In genomic region chr18:74147779-74148542, GRCh38 we compare ENCODE assay signal across 8 cellular contexts. TPM values are rescaled to one million over a fixed set of nuclear protein-coding genes. Genes with fewer than 3 reads are reported as not detected.
DNase-seq lines count a peak whose midpoint lies in the region; ATAC-seq and TF ChIP-seq lines count a peak whose summit lies in the region.

TSS of gene FBXO15 (minus strand) at chr18:74147834. CDS start at chr18:74147785, 49 bp downstream.
TSS of gene TIMM21 (plus strand) at chr18:74148523. CDS start at chr18:74148809, 286 bp downstream.

- peak within 1 kb of the TSS; percentile 84 for H2AFZ ChIP-seq in trophoblast cell (ENCODE audit: insufficient read depth, low read length, poor library complexity)

- peak within 1 kb of the TSS; percentile 46 for H3K14ac ChIP-seq in trophoblast cell (ENCODE audit: low read length)

- H3K9me3 Mint-ChIP-seq in T-cell = no peaks in the 10 kb centered on the region

- H3K4ac ChIP-seq in trophoblast cell (ENCODE audit: low read depth, low read length) = peak within 1 kb of the TSS; percentile 97

- peak within 1 kb of the TSS; percentile 95 to 99 (median 97) for H3K4me3 Mint-ChIP-seq in T-cell

- intact Hi-C loops in heart left ventricle (cut with DNase I) = no loop called here
- intact Hi-C loops in transverse colon (cut with DNase I; ENCODE audit: low total_unique reads) = no loop called here

- peak in 1 of 2 donors; percentile 63 for TF ChIP-seq POLR2A in heart left ventricle (IDR thresholded peaks at IDR 0.05)
- peak; percentile 70 for TF ChIP-seq POLR2A in transverse colon (IDR thresholded peaks at IDR 0.05)

- peak within 1 kb of the TSS; percentile 96 for H3K4me2 ChIP-seq in trophoblast cell (ENCODE audit: low read length)

- 0 to 1% (median 1%) methylated on average over 42 to 58 of the region's 58 CpGs for WGBS in heart left ventricle, 4 donors
- no CpG with 5 or more reads among the region's 58 CpGs for WGBS in trophoblast cell (ENCODE audit: extremely low coverage, insufficient coverage, insufficient read length)
- 0 to 1% methylated on average over 16 to 55 of the region's 58 CpGs for WGBS in transverse colon (ENCODE audit: low coverage in 1 of 2), 2 donors

- no peak for TF ChIP-seq CTCF in GM13977 (IDR thresholded peaks at IDR 0.05; ENCODE audit: extremely low read depth, insufficient read depth, missing control alignments)
- no peak for TF ChIP-seq CTCF in heart left ventricle (IDR thresholded peaks at IDR 0.05)
- no peak for TF ChIP-seq CTCF in transverse colon (IDR thresholded peaks at IDR 0.05)

- DNase-seq in GM13977 (ENCODE audit: low spot score) (peak; percentile 95), NCI-H146 (lab: John Stamatoyannopoulos, UW) (peak; percentile 99), T-cell (peak; percentile 90 to 97 (median 95)), amniotic epithelial cell (ENCODE audit: low read depth) (peak; percentile 96), heart left ventricle (peak; percentile 96 to 98 (median 98)), trophoblast cell (peak; percentile 98 to 99), transverse colon (peak; percentile 97)

- H3K79me1 ChIP-seq in trophoblast cell (ENCODE audit: low read length) = peaks cover 6% of the 10 kb centered on the region

- peaks cover 5% of the 10 kb centered on the region for H3K79me2 ChIP-seq in trophoblast cell (ENCODE audit: control insufficient read depth, insufficient read depth, low read length, poor library complexity)

- peak within 1 kb of the TSS; percentile 44 for H2BK5ac ChIP-seq in trophoblast cell (ENCODE audit: low read depth, low read length, poor library complexity)

- H3K27me3 ChIP-seq in heart left ventricle (no peaks in the 10 kb centered on the region), trophoblast cell (ENCODE audit: insufficient read depth, low read length) (no peaks in the 10 kb centered on the region), transverse colon (no peaks in the 10 kb centered on the region)

- no peaks in the 10 kb centered on the region for H3K9me3 ChIP-seq in heart left ventricle
- H3K9me3 ChIP-seq in trophoblast cell (ENCODE audit: insufficient read depth, low read depth, low read length) = no peaks in the 10 kb centered on the region
- H3K9me3 ChIP-seq in transverse colon = no peaks in the 10 kb centered on the region

- peak within 1 kb of the TSS; percentile 49 for H2AK5ac ChIP-seq in trophoblast cell (ENCODE audit: low read length)

- CTCF ChIA-PET in T-cell (lab: Charles Lee) = no interaction called here

- ATAC-seq in HG02870 (IDR thresholded peaks at IDR 0.05; ENCODE audit: unreplicated experiment) (peak; percentile 89), T-cell (replicated peaks in 1 of 4) (peak; percentile 86 to 89 (median 88)), heart left ventricle (peak; percentile 96 to 97 (median 97))

- peaks cover 50 to 62% (median 50%) of the 10 kb centered on the region in 3 donors for H3K4me1 Mint-ChIP-seq in T-cell

- in situ Hi-C loops in GM13977 (cut with MboI; ENCODE audit: low pct_unique_long_range_greater_than_20kb, low sequenced_read_pairs, unreplicated experiment) (no loop called here), transverse colon (cut with MboI; ENCODE audit: low pct_ligation_motif_present in 1 of 4, low pct_unique_long_range_greater_than_20kb in 1 of 4, low sequenced_read_pairs in 3 of 4) (no loop called here)

- peak within 1 kb of the TSS; percentile 81 for H3K18ac ChIP-seq in trophoblast cell (ENCODE audit: low read length)

- H3K27ac ChIP-seq in heart left ventricle (peak within 1 kb of the TSS; percentile 68 to 99 (median 95)), trophoblast cell (ENCODE audit: low read depth, low read length) (peak within 1 kb of the TSS; percentile 74), transverse colon (peak within 1 kb of the TSS; percentile 92 to 99 (median 96))

- H3K23ac ChIP-seq in trophoblast cell (ENCODE audit: low read length) = no peak within 1 kb of the TSS

- peak within 1 kb of the TSS; percentile 77 for H4K91ac ChIP-seq in trophoblast cell (ENCODE audit: low read depth, low read length)

- H3K4me1 ChIP-seq in heart left ventricle (peaks cover 0 to 48% (median 29%) of the 10 kb centered on the region in 12 donors), trophoblast cell (ENCODE audit: control insufficient read depth in 1 of 2, insufficient read depth in 2 of 2, low read length in 2 of 2) (peaks cover 5 to 8% of the 10 kb centered on the region in 2 experiments), transverse colon (peaks cover 11 to 35% (median 18%) of the 10 kb centered on the region in 4 donors)

- H3K36me3 ChIP-seq in heart left ventricle = peaks cover 0 to 12% (median 0%) of the 10 kb centered on the region in 9 donors
- H3K36me3 ChIP-seq in trophoblast cell (ENCODE audit: control insufficient read depth in 1 of 2, insufficient read depth in 2 of 2, low read length in 2 of 2) = peaks cover 3% of the 10 kb centered on the region in 2 experiments
- no peaks in the 10 kb centered on the region for H3K36me3 ChIP-seq in transverse colon

- H3K9ac ChIP-seq in trophoblast cell (ENCODE audit: low read length) = peak within 1 kb of the TSS; percentile 96

- POLR2A ChIA-PET in T-cell (lab: Charles Lee) = no interaction called here

- peak within 1 kb of the TSS; percentile 95 for H4K8ac ChIP-seq in trophoblast cell (ENCODE audit: low read depth, low read length)

- H3K4me3 ChIP-seq in heart left ventricle (peak within 1 kb of the TSS; percentile 69 to 92 (median 82)), trophoblast cell (ENCODE audit: low read depth, low read length) (peak within 1 kb of the TSS; percentile 95), transverse colon (peak within 1 kb of the TSS; percentile 59 to 91 (median 71))

- peak within 1 kb of the TSS; percentile 49 for H4K12ac ChIP-seq in trophoblast cell (ENCODE audit: low read depth, low read length)

- H2BK12ac ChIP-seq in trophoblast cell (ENCODE audit: low read length) = no peak within 1 kb of the TSS

- H3K27ac Mint-ChIP-seq in T-cell = peak within 1 kb of the TSS; percentile 98 to 99

- H2BK120ac ChIP-seq in trophoblast cell (ENCODE audit: insufficient read depth, low read length, poor library complexity) = no peak within 1 kb of the TSS

- peaks cover 6% of the 10 kb centered on the region for H3K36me3 Mint-ChIP-seq in T-cell

- TF ChIP-seq EP300 in transverse colon (IDR thresholded peaks at IDR 0.05; ENCODE audit: low read depth) = no peak

- H3K27me3 Mint-ChIP-seq in T-cell = peaks cover 0 to 3% of the 10 kb centered on the region in 2 donors

RNA-seq across cellular contexts. Expression of gene FBXO15, which starts in this region (rescaled TPM):
- total RNA-seq in T-cell (1 to 10 TPM; 1.3 to 2.3 (median 2.2) TPM), heart left ventricle (under 1 TPM in 6 of 9 donors, not detected in 3; 0.15 to 0.84 (median 0.47) TPM), transverse colon (under 1 TPM in 2 of 4 donors, not detected in 2; 0.14 to 0.64 TPM)
- polyA plus RNA-seq in heart left ventricle = under 1 TPM; 0.10 to 0.38 TPM
- polyA plus RNA-seq in trophoblast cell (2013) = 0.72 and 1.0 TPM in 2 replicates

RNA-seq across cellular contexts. Expression of gene TIMM21, which starts in this region (rescaled TPM):
- 10 to 100 TPM; 14.6 to 20.9 (median 18.6) TPM for total RNA-seq in T-cell
- total RNA-seq in heart left ventricle = 100 to 1,000 TPM in 5 of 9 donors, 10 to 100 TPM in 4; 65.0 to 139 (median 110) TPM
- 100 to 1,000 TPM in 1 of 2 donors, 10 to 100 TPM in 1; 89.7 to 114 TPM for polyA plus RNA-seq in heart left ventricle
- polyA plus RNA-seq in trophoblast cell (2013) = 22.1 and 23.3 TPM in 2 replicates
- total RNA-seq in transverse colon = 10 to 100 TPM; 10.5 to 38.1 (median 22.0) TPM

Comparison
In these comparisons a context has a peak if more than half of its experiments do, and no peak if none do; other contexts are left out.
1. Peak in every context shown above with its lines: DNase-seq, ATAC-seq, H3K4me3 ChIP-seq and H3K27ac ChIP-seq.